ENCODE assay signal across 8 cellular contexts in genomic region chr20:53547664-53548239, GRCh38. TPM values are rescaled to one million over a fixed set of nuclear protein-coding genes. Genes with fewer than 3 reads are reported as not detected.
DNase-seq lines count a peak whose midpoint lies in the region; ATAC-seq and TF ChIP-seq lines count a peak whose summit lies in the region.

No MANE protein-coding gene starts in this region.

- H2AFZ ChIP-seq in H9 (ENCODE audit: low read length) (no peak overlapping the region), neuron (ENCODE audit: low read depth, low read length) (peak overlapping the region; percentile 59)

- H3T11ph ChIP-seq in H9 (ENCODE audit: low read length), result no peak overlapping the region

- intact Hi-C loops in activated CD4-positive, alpha-beta T cell treated with anti-CD3 and anti-CD28 coated beads, Interleukin-2, amount 10 ng/mL, durations not matched to agents 24 days and 14 days (cut with micrococcal nuclease), result loop anchor here (5.0 to 10.0 kb wide), 4 partner anchors 133 to 1305 kb away; no protein-coding TSS in a partner anchor

- H3K36me3 ChIP-seq in neuron (ENCODE audit: insufficient read depth, low read length), result no peaks in the 10 kb centered on the region

- no peak overlapping the region for H2BK120ac ChIP-seq in H9 (ENCODE audit: low read depth, low read length, poor library complexity, severe bottlenecking)

- no peak overlapping the region for H3K56ac ChIP-seq in H9 (ENCODE audit: insufficient read length, low read depth, low read length)

- no peaks in the 10 kb centered on the region for H3K79me2 ChIP-seq in H9 (ENCODE audit: insufficient read depth, low read length)

- TF ChIP-seq CTCF in H9 (conservative IDR thresholded peaks at IDR 0.05) (peak; percentile 93), fibroblast of mammary gland (conservative IDR thresholded peaks at IDR 0.05; ENCODE audit: control insufficient read depth, insufficient read depth, low read depth, low read length) (peak; percentile 88)

- H4K5ac ChIP-seq in H9 (ENCODE audit: insufficient read length, low read depth, low read length), result no peak overlapping the region

- H3K27ac Mint-ChIP-seq in H9, result peak overlapping the region in 2 of 3 experiments; percentile 72 to 96; a peak in 4 of 7 replicates
- H3K27ac Mint-ChIP-seq in activated CD4-positive, alpha-beta T cell treated with anti-CD3 and anti-CD28 coated beads, Interleukin-2, amount 10 ng/mL, durations not matched to agents 24 days and 14 days, result no peak overlapping the region

- no peak overlapping the region for H3K14ac ChIP-seq in H9 (ENCODE audit: insufficient read depth, low read length)

- no peak overlapping the region for H3K4me3 Mint-ChIP-seq in H9
- no peak overlapping the region for H3K4me3 Mint-ChIP-seq in activated CD4-positive, alpha-beta T cell treated with anti-CD3 and anti-CD28 coated beads, Interleukin-2, amount 10 ng/mL, durations not matched to agents 24 days and 14 days

- H2BK20ac ChIP-seq in H9 (ENCODE audit: low read depth, low read length, poor library complexity, severe bottlenecking), result no peak overlapping the region

- WGBS in H9 (ENCODE audit: extremely low coverage, insufficient read length, low lambda C conversion rate), result no CpG with 5 or more reads among the region's 7 CpGs

- no peak overlapping the region for H3K18ac ChIP-seq in H9 (ENCODE audit: insufficient read length, low read depth, low read length)

- H3K23me2 ChIP-seq in H9 (ENCODE audit: insufficient read length, low read depth, low read length, poor library complexity, severe bottlenecking), result no peaks in the 10 kb centered on the region

- no peak overlapping the region for H2AK5ac ChIP-seq in H9 (ENCODE audit: insufficient read length, low read length)

- H3K4me1 Mint-ChIP-seq in H9, result peaks cover 4 to 7% of the 10 kb centered on the region in 2 experiments
- no peaks in the 10 kb centered on the region for H3K4me1 Mint-ChIP-seq in activated CD4-positive, alpha-beta T cell treated with anti-CD3 and anti-CD28 coated beads, Interleukin-2, amount 10 ng/mL, durations not matched to agents 24 days and 14 days

- no peak overlapping the region for H4K8ac ChIP-seq in H9 (replicated peaks; ENCODE audit: insufficient read length, low read depth, low read length)

- H3K4me2 ChIP-seq in H9 (ENCODE audit: insufficient read depth, insufficient read length, low read length), result no peak overlapping the region

- peak; percentile 19 for DNase-seq in COLO668 (lab: John Stamatoyannopoulos, UW; ENCODE audit: unreplicated experiment)
- peak; percentile 61 for DNase-seq in H9
- DNase-seq in NCI-H226, result peak; percentile 10
- peak; percentile 84 for DNase-seq in activated CD4-positive, alpha-beta T cell treated with anti-CD3 and anti-CD28 coated beads, Interleukin-2, amount 10 ng/mL, durations not matched to agents 24 days and 14 days
- peak; percentile 74 for DNase-seq in fibroblast of mammary gland (ENCODE audit: low read depth)

- H3K36me3 Mint-ChIP-seq in H9 (ENCODE audit: insufficient read depth in 1 of 3, low read depth in 3 of 3), result no peaks in the 10 kb centered on the region
- H3K36me3 Mint-ChIP-seq in activated CD4-positive, alpha-beta T cell treated with anti-CD3 and anti-CD28 coated beads, Interleukin-2, amount 10 ng/mL, durations not matched to agents 24 days and 14 days (ENCODE audit: low read depth), result no peaks in the 10 kb centered on the region

- no peak overlapping the region for H3K9ac ChIP-seq in H9 (ENCODE audit: extremely low read depth, insufficient read length, low read length)

- H3K27me3 ChIP-seq in H9 (ENCODE audit: insufficient read depth, low read length), result no peaks in the 10 kb centered on the region
- no peaks in the 10 kb centered on the region for H3K27me3 ChIP-seq in neuron (ENCODE audit: insufficient read depth, low read length)

- no peak overlapping the region for H3K27ac ChIP-seq in H9 (ENCODE audit: insufficient read length, low read depth, low read length)

- H3K9me3 Mint-ChIP-seq in H9, result no peaks in the 10 kb centered on the region
- no peaks in the 10 kb centered on the region for H3K9me3 Mint-ChIP-seq in activated CD4-positive, alpha-beta T cell treated with anti-CD3 and anti-CD28 coated beads, Interleukin-2, amount 10 ng/mL, durations not matched to agents 24 days and 14 days

- no peaks in the 10 kb centered on the region for H4K20me1 ChIP-seq in H9 (ENCODE audit: control insufficient read depth, insufficient read depth, insufficient read length)

- no peak overlapping the region for H2BK15ac ChIP-seq in H9 (ENCODE audit: low read depth, low read length)

- ATAC-seq in GM21423 (IDR thresholded peaks at IDR 0.05; ENCODE audit: unreplicated experiment), result no peak
- ATAC-seq in GM19452 (IDR thresholded peaks at IDR 0.05; ENCODE audit: unreplicated experiment), result no peak

- H3K79me1 ChIP-seq in H9 (ENCODE audit: insufficient read depth, low read depth, low read length, poor library complexity, severe bottlenecking), result no peaks in the 10 kb centered on the region

- no peaks in the 10 kb centered on the region for H3K4me1 ChIP-seq in H9 (ENCODE audit: insufficient read depth, low read length)
- peaks cover 6% of the 10 kb centered on the region for H3K4me1 ChIP-seq in neuron (ENCODE audit: insufficient read depth, low read length)

- H4K91ac ChIP-seq in H9 (ENCODE audit: insufficient read length, low read depth, low read length), result no peak overlapping the region

- no peak overlapping the region for H2BK12ac ChIP-seq in H9 (ENCODE audit: insufficient read length, low read depth, low read length)

- H3K27me3 Mint-ChIP-seq in H9 (ENCODE audit: low read depth), result no peaks in the 10 kb centered on the region
- H3K27me3 Mint-ChIP-seq in activated CD4-positive, alpha-beta T cell treated with anti-CD3 and anti-CD28 coated beads, Interleukin-2, amount 10 ng/mL, durations not matched to agents 24 days and 14 days, result no peaks in the 10 kb centered on the region

- H3K9me3 ChIP-seq in H9 (ENCODE audit: control insufficient read depth, low read depth, low read length) (no peaks in the 10 kb centered on the region), neuron (ENCODE audit: low read length) (no peaks in the 10 kb centered on the region)

- no peak overlapping the region for H3K4ac ChIP-seq in H9 (ENCODE audit: low read depth, low read length)

- H3K4me3 ChIP-seq in fibroblast of mammary gland (ENCODE audit: control insufficient read depth, low read depth, low read length) (no peak overlapping the region), neuron (ENCODE audit: low read length) (no peak overlapping the region)

- H2BK5ac ChIP-seq in H9 (ENCODE audit: insufficient read length, low read length), result no peak overlapping the region

- no peak overlapping the region for H3K23ac ChIP-seq in H9 (ENCODE audit: insufficient read length, low read depth, low read length)

RNA-seq across cellular contexts. Expression of gene ZNF217, which starts 45.9 kb away (rescaled TPM):
- 79.2 and 82.8 TPM in 2 replicates for total RNA-seq in H9 (2021)
- total RNA-seq in activated CD4-positive, alpha-beta T cell treated with anti-CD3 and anti-CD28 coated beads, Interleukin-2, amount 10 ng/mL, durations not matched to agents 24 days and 14 days, result 58.0 and 60.9 TPM in 2 replicates

Comparison
In these comparisons a context has a peak if more than half of its experiments do, and no peak if none do; other contexts are left out.
1. DNase-seq: peak in every context shown above with its lines; median percentile 84 in activated CD4-positive, alpha-beta T cell treated with anti-CD3 and anti-CD28 coated beads, Interleukin-2, amount 10 ng/mL, durations not matched to agents 24 days and 14 days; 74 in fibroblast of mammary gland; 61 in H9; 19 in COLO668; 10 in NCI-H226.